Comparison of ENCODE assay signal across 10 cellular contexts in the genomic region with DNA sequence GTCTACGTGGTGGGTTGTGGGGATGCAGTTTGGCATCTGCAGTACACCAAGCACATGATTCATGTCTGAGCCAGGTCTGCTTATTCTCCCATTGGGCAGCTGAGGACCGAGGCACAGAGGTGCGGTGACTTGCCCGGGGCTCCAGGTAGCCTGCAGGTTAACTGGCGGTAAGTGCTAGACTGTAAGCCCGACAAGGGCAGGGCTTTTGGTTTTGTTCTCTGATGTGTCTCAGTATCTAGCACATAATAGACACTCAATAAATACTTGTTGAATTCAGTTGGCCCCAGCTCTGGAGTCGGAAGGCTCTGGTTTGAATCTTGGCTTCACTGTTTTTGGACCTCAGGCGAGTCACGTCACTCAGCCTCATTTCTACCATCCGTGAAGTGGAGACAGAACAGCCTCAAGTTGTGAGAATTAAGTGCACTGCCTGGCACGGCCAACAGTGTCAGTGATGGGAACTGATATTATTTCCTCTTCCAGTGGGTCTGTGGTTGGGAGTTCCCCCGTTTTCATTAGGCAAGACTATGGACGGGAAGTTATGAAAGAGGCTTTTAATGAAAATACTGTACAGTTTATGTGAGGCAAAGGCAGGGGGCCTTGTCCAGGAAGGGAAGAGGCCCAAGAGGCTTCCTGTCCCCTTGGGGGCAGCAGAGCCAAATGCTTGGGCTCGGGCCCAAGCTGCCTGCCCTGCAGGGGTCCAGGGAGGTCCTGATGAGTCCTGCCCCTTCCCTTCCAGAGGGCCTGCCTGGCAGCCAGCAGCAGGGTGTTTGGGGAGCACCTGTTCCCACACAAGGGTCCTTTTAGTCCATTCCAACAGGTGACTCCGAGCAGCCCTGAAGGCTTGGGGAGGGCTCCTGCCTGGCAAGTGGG. TPM values are rescaled to one million over a fixed set of nuclear protein-coding genes. Genes with fewer than 3 reads are reported as not detected.
A peak's percentile ranks its signal among the peaks of the same experiment; 100 is the strongest.
DNase-seq lines count a peak whose midpoint lies in the region; ATAC-seq and TF ChIP-seq lines count a peak whose summit lies in the region.
"Had no signal": no experiment of that assay in that cellular context is flagged by ENCODE, and none has a peak within 500 bp of the region (broad histone marks: within the 10 kb centered on the region; RNA-seq: fewer than 3 reads in every experiment).

No MANE protein-coding gene starts in this region.

- TF ChIP-seq CTCF in CD14-positive monocyte (IDR thresholded peaks at IDR 0.05) (peak; percentile 53), HEK293 (tag by site-specific recombination; IDR thresholded peaks at IDR 0.05) (peak; percentile 48; the same call in 1 of the 2 replicates)

- H3K9me3 ChIP-seq in HEK293 (ENCODE audit: control insufficient read depth, insufficient read depth, low read depth, low read length) = no peaks in the 10 kb centered on the region

- intact Hi-C loops in CD14-positive monocyte (cut with micrococcal nuclease) = loop anchor here in 1 of 2 donors (5.0 to 10.0 kb wide), 3 partner anchors 45 to 288 kb away; a partner anchor contains a TSS

- no peak overlapping the region for H3K27ac ChIP-seq in HEK293 (ENCODE audit: extremely low read depth, low read depth, low read length)

- H3K36me3 ChIP-seq in HEK293 (ENCODE audit: control insufficient read depth in 2 of 2, insufficient read depth in 1 of 2, low read length in 2 of 2) = peaks cover 4 to 55% of the 10 kb centered on the region in 2 experiments; a peak in 2 of 3 replicates

- H3K4me1 Mint-ChIP-seq in CD14-positive monocyte = peaks cover 77% of the 10 kb centered on the region
- H3K4me1 Mint-ChIP-seq in activated T-cell treated with anti-CD3 and anti-CD28 coated beads, Interleukin-2, amount 50 U/mL, for 72 hours (ENCODE audit: low read depth) = peaks cover 61% of the 10 kb centered on the region

- peak overlapping the region; percentile 93 to 96 for H3K4me3 Mint-ChIP-seq in CD14-positive monocyte
- no peak overlapping the region for H3K4me3 Mint-ChIP-seq in activated T-cell treated with anti-CD3 and anti-CD28 coated beads, Interleukin-2, amount 50 U/mL, for 72 hours

- CTCF ChIA-PET in HEK293 (lab: Yijun Ruan, JAX) = interaction anchor here (0.6 to 1.0 kb wide), 3 partner anchors 65 to 195 kb away, joined by 3 read pairs; no protein-coding TSS in a partner anchor

- POLR2A ChIA-PET in HEK293 (lab: Yijun Ruan, JAX) = interaction anchor here (0.5 to 1.5 kb wide), 4 partner anchors 9 to 155 kb away, joined by 3 read pairs; no protein-coding TSS in a partner anchor

- H3K9me3 Mint-ChIP-seq in CD14-positive monocyte = peaks cover 0 to 3% (median 0%) of the 10 kb centered on the region in 7 donors
- H3K9me3 Mint-ChIP-seq in activated T-cell treated with anti-CD3 and anti-CD28 coated beads, Interleukin-2, amount 50 U/mL, for 72 hours = no peaks in the 10 kb centered on the region

- H3K4me3 ChIP-seq in HEK293 (ENCODE audit: low read depth, low read length) = no peak overlapping the region

- peak overlapping the region; percentile 95 to 99 (median 98) for H3K27ac Mint-ChIP-seq in CD14-positive monocyte
- H3K27ac Mint-ChIP-seq in activated T-cell treated with anti-CD3 and anti-CD28 coated beads, Interleukin-2, amount 50 U/mL, for 72 hours = peak overlapping the region; percentile 64

- H3K36me3 Mint-ChIP-seq in CD14-positive monocyte = peaks cover 30 to 45% of the 10 kb centered on the region in 2 donors
- peaks cover 10 to 18% of the 10 kb centered on the region in 2 donors for H3K36me3 Mint-ChIP-seq in activated T-cell treated with anti-CD3 and anti-CD28 coated beads, Interleukin-2, amount 50 U/mL, for 72 hours (ENCODE audit: insufficient read depth in 2 of 2)

- DNase-seq in CD14-positive monocyte (ENCODE audit: low spot score) = peak; percentile 84
- no peak for DNase-seq in activated T-cell treated with anti-CD3 and anti-CD28 coated beads, Interleukin-2, amount 50 U/mL, for 72 hours
- peak; percentile 8 for DNase-seq in kidney tubule cell (ENCODE audit: low spot score)
- no peak for DNase-seq in NCI-H146 (lab: John Stamatoyannopoulos, UW)
- no peak for DNase-seq in central memory CD4-positive, alpha-beta T cell
- DNase-seq: cortex of kidney, NCI-H1092 had no signal

- ATAC-seq in activated T-cell treated with anti-CD3 and anti-CD28 coated beads, Interleukin-2, amount 50 U/mL, for 72 hours (replicated peaks in 1 of 2) = no peak
- ATAC-seq in HG03039 (IDR thresholded peaks at IDR 0.05; ENCODE audit: unreplicated experiment) (no peak), GM19328 (IDR thresholded peaks at IDR 0.05; ENCODE audit: unreplicated experiment) (no peak)

- peaks cover 11% of the 10 kb centered on the region for H3K4me1 ChIP-seq in HEK293 (ENCODE audit: control insufficient read depth, insufficient read depth, low read length)

- no peaks in the 10 kb centered on the region for H3K27me3 Mint-ChIP-seq in CD14-positive monocyte (ENCODE audit: low read depth in 3 of 3)
- no peaks in the 10 kb centered on the region for H3K27me3 Mint-ChIP-seq in activated T-cell treated with anti-CD3 and anti-CD28 coated beads, Interleukin-2, amount 50 U/mL, for 72 hours (ENCODE audit: low read depth)

TF ChIP-seq in HEK293, 187 proteins besides CTCF, POLR2A, EP300 and RAD21 (continues in another document):
- TF ChIP-seq ZNF274 (IDR thresholded peaks at IDR 0.05; ENCODE audit: low read length) (no peak), ZNF274 (tag by site-specific recombination; IDR thresholded peaks at IDR 0.05; ENCODE audit: borderline replicate concordance) (no peak), SCRT2 (tag by site-specific recombination; IDR thresholded peaks at IDR 0.05) (peak; percentile 71), ZNF626 (tag by site-specific recombination; IDR thresholded peaks at IDR 0.05) (no peak), ZFP37 (tag by site-specific recombination; IDR thresholded peaks at IDR 0.05) (no peak), ZNF132 (tag by site-specific recombination; IDR thresholded peaks at IDR 0.05; ENCODE audit: borderline replicate concordance) (no peak), ZBTB48 (tag by site-specific recombination; IDR thresholded peaks at IDR 0.05) (no peak), REPIN1 (tag by site-specific recombination; IDR thresholded peaks at IDR 0.05; ENCODE audit: low read depth) (no peak), ZBTB17 (tag by site-specific recombination; IDR thresholded peaks at IDR 0.05) (no peak), ZNF76 (tag by site-specific recombination; IDR thresholded peaks at IDR 0.05; ENCODE audit: borderline replicate concordance, low read depth) (no peak), ZNF664 (tag by site-specific recombination; IDR thresholded peaks at IDR 0.05) (peak; percentile 74), ZNF529 (tag by site-specific recombination; IDR thresholded peaks at IDR 0.05; ENCODE audit: insufficient replicate concordance) (no peak), ZBTB21 (tag by site-specific recombination; IDR thresholded peaks at IDR 0.05) (no peak), KLF9 (tag by site-specific recombination; IDR thresholded peaks at IDR 0.05; ENCODE audit: low read depth) (no peak)
- TF ChIP-seq, protein P1, sequence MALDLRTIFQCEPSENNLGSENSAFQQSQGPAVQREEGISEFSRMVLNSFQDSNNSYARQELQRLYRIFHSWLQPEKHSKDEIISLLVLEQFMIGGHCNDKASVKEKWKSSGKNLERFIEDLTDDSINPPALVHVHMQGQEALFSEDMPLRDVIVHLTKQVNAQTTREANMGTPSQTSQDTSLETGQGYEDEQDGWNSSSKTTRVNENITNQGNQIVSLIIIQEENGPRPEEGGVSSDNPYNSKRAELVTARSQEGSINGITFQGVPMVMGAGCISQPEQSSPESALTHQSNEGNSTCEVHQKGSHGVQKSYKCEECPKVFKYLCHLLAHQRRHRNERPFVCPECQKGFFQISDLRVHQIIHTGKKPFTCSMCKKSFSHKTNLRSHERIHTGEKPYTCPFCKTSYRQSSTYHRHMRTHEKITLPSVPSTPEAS (tag by site-specific recombination; IDR thresholded peaks at IDR 0.05) = no peak
- TF ChIP-seq, protein P2, sequence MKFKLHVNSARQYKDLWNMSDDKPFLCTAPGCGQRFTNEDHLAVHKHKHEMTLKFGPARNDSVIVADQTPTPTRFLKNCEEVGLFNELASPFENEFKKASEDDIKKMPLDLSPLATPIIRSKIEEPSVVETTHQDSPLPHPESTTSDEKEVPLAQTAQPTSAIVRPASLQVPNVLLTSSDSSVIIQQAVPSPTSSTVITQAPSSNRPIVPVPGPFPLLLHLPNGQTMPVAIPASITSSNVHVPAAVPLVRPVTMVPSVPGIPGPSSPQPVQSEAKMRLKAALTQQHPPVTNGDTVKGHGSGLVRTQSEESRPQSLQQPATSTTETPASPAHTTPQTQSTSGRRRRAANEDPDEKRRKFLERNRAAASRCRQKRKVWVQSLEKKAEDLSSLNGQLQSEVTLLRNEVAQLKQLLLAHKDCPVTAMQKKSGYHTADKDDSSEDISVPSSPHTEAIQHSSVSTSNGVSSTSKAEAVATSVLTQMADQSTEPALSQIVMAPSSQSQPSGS (tag by site-specific recombination; IDR thresholded peaks at IDR 0.05; ENCODE audit: low read depth) = no peak
- TF ChIP-seq, protein P3, sequence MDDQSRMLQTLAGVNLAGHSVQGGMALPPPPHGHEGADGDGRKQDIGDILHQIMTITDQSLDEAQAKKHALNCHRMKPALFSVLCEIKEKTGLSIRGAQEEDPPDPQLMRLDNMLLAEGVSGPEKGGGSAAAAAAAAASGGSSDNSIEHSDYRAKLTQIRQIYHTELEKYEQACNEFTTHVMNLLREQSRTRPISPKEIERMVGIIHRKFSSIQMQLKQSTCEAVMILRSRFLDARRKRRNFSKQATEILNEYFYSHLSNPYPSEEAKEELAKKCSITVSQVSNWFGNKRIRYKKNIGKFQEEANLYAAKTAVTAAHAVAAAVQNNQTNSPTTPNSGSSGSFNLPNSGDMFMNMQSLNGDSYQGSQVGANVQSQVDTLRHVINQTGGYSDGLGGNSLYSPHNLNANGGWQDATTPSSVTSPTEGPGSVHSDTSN (CRISPR knock-in tag; IDR thresholded peaks at IDR 0.05) = no peak

RNA-seq across cellular contexts. Expression of a gene that starts 3.3 kb away (rescaled TPM):
- 100 to 1,000 TPM; 490 to 510 TPM for polyA plus RNA-seq in CD14-positive monocyte
- total RNA-seq in activated T-cell treated with anti-CD3 and anti-CD28 coated beads, Interleukin-2, amount 50 U/mL, for 72 hours = 100 to 1,000 TPM; 118 to 128 TPM

RNA-seq across cellular contexts. Expression of a gene that starts 3.4 kb away (rescaled TPM):
- polyA plus RNA-seq in CD14-positive monocyte = 10 to 100 TPM; 74.3 to 94.4 TPM
- total RNA-seq in activated T-cell treated with anti-CD3 and anti-CD28 coated beads, Interleukin-2, amount 50 U/mL, for 72 hours = 10 to 100 TPM; 26.3 to 29.4 TPM

RNA-seq across cellular contexts. Expression of a gene that starts 4.8 kb away (rescaled TPM):
- polyA plus RNA-seq in CD14-positive monocyte = 10 to 100 TPM; 21.5 to 25.5 TPM
- total RNA-seq in activated T-cell treated with anti-CD3 and anti-CD28 coated beads, Interleukin-2, amount 50 U/mL, for 72 hours = 10 to 100 TPM; 44.2 to 61.1 TPM

RNA-seq across cellular contexts. Expression of a gene that starts 44.6 kb away (rescaled TPM):
- polyA plus RNA-seq in CD14-positive monocyte = 100 to 1,000 TPM; 259 to 275 TPM
- 100 to 1,000 TPM; 115 to 124 TPM for total RNA-seq in activated T-cell treated with anti-CD3 and anti-CD28 coated beads, Interleukin-2, amount 50 U/mL, for 72 hours

RNA-seq across cellular contexts. Expression of a gene that starts 50.8 kb away (rescaled TPM):
- polyA plus RNA-seq in CD14-positive monocyte = 10 to 100 TPM; 35.4 to 43.5 TPM
- total RNA-seq in activated T-cell treated with anti-CD3 and anti-CD28 coated beads, Interleukin-2, amount 50 U/mL, for 72 hours = 10 to 100 TPM; 41.3 to 50.8 TPM

Comparison
In these comparisons a context has a peak if more than half of its experiments do, and no peak if none do; other contexts are left out.
1. DNase-seq: peak in CD14-positive monocyte (single experiment) and kidney tubule cell (single experiment); none in activated T-cell treated with anti-CD3 and anti-CD28 coated beads, Interleukin-2, amount 50 U/mL, for 72 hours (0 of 2), NCI-H146 (single experiment) and central memory CD4-positive, alpha-beta T cell (single experiment).
2. H3K4me3 Mint-ChIP-seq: peak in CD14-positive monocyte (2 of 2); none in activated T-cell treated with anti-CD3 and anti-CD28 coated beads, Interleukin-2, amount 50 U/mL, for 72 hours (0 of 2).